29 cellular contexts compared by ENCODE assay signal in genomic region chr12:121508533-121508932, GRCh38.
"Had no signal": no experiment of that assay in that cellular context is flagged by ENCODE, and none has a peak within 500 bp of the region (broad histone marks: within the 10 kb centered on the region; RNA-seq: fewer than 3 reads in every experiment).

No MANE protein-coding gene starts in this region.

- ATAC-seq: activated CD8-positive, alpha-beta memory T cell treated with anti-CD3 and anti-CD28 coated beads, Interleukin-2, amount 10 ng/mL, durations not matched to agents 7 days and 5 days; gastroesophageal sphincter; left cardiac atrium; pancreas; stimulated activated effector memory CD8-positive, alpha-beta T cell treated with anti-CD3 and anti-CD28 coated beads, Interleukin-12 subunit alpha, Interleukin-12 subunit beta, amount 100 ng/mL, for 72 hours; upper lobe of right lung had no signal

- H3K4me1 Mint-ChIP-seq: activated CD4-positive, alpha-beta memory T cell treated with anti-CD3 and anti-CD28 coated beads, Interleukin-2, amount 10 ng/mL, durations not matched to agents 7 days and 5 days; activated CD8-positive, alpha-beta memory T cell treated with anti-CD3 and anti-CD28 coated beads, Interleukin-2, amount 10 ng/mL, durations not matched to agents 7 days and 5 days had no signal

- H3K27ac Mint-ChIP-seq: activated CD4-positive, alpha-beta memory T cell treated with anti-CD3 and anti-CD28 coated beads, Interleukin-2, amount 10 ng/mL, durations not matched to agents 7 days and 5 days; activated CD4-positive, alpha-beta T cell treated with anti-CD3 and anti-CD28 coated beads, Interleukin-2, amount 10 ng/mL, durations not matched to agents 24 days and 14 days; activated CD8-positive, alpha-beta memory T cell treated with anti-CD3 and anti-CD28 coated beads, Interleukin-2, amount 10 ng/mL, durations not matched to agents 7 days and 5 days; mesothelial cell of epicardium; stimulated activated effector memory CD8-positive, alpha-beta T cell treated with anti-CD3 and anti-CD28 coated beads, Interleukin-12 subunit alpha, Interleukin-12 subunit beta, amount 100 ng/mL, for 72 hours; stimulated activated naive CD8-positive, alpha-beta T cell treated with anti-CD3 and anti-CD28 coated beads, Interleukin-15, Interleukin-2, amounts not matched to agents 100 ng/mL and 50 ng/mL, for 24 hours; T-helper 1 cell treated with Interleukin-12 subunit alpha and Interleukin-12 subunit beta and Interleukin-4 antibody, amounts not matched to agents 30 μg/mL and 1 μg/mL, for 36 hours had no signal

- H3K27me3 Mint-ChIP-seq: activated CD4-positive, alpha-beta memory T cell treated with anti-CD3 and anti-CD28 coated beads, Interleukin-2, amount 10 ng/mL, durations not matched to agents 7 days and 5 days; activated CD4-positive, alpha-beta T cell treated with anti-CD3 and anti-CD28 coated beads, Interleukin-2, amount 10 ng/mL, durations not matched to agents 24 days and 14 days; activated CD8-positive, alpha-beta memory T cell treated with anti-CD3 and anti-CD28 coated beads, Interleukin-2, amount 10 ng/mL, durations not matched to agents 7 days and 5 days; naive B cell; stimulated activated naive CD8-positive, alpha-beta T cell treated with anti-CD3 and anti-CD28 coated beads, Interleukin-15, Interleukin-2, amounts not matched to agents 100 ng/mL and 50 ng/mL, for 24 hours had no signal

- H3K9me3 ChIP-seq: gastroesophageal sphincter, pancreas, prostate gland, sigmoid colon, thyroid gland, upper lobe of right lung had no signal

- H3K9me3 Mint-ChIP-seq: activated CD4-positive, alpha-beta memory T cell treated with anti-CD3 and anti-CD28 coated beads, Interleukin-2, amount 10 ng/mL, durations not matched to agents 7 days and 5 days; activated CD4-positive, alpha-beta T cell treated with anti-CD3 and anti-CD28 coated beads, Interleukin-2, amount 10 ng/mL, durations not matched to agents 24 days and 14 days; mesothelial cell of epicardium; naive B cell; stimulated activated effector memory CD8-positive, alpha-beta T cell treated with anti-CD3 and anti-CD28 coated beads, Interleukin-12 subunit alpha, Interleukin-12 subunit beta, amount 100 ng/mL, for 72 hours; stimulated activated naive CD8-positive, alpha-beta T cell treated with anti-CD3 and anti-CD28 coated beads, Interleukin-15, Interleukin-2, amounts not matched to agents 100 ng/mL and 50 ng/mL, for 24 hours; T-helper 1 cell treated with Interleukin-12 subunit alpha and Interleukin-12 subunit beta and Interleukin-4 antibody, amounts not matched to agents 30 μg/mL and 1 μg/mL, for 36 hours had no signal

- H3K36me3 ChIP-seq: brain microvascular endothelial cell, prostate gland had no signal

- H3K4me3 Mint-ChIP-seq: activated CD4-positive, alpha-beta memory T cell treated with anti-CD3 and anti-CD28 coated beads, Interleukin-2, amount 10 ng/mL, durations not matched to agents 7 days and 5 days; activated CD4-positive, alpha-beta T cell treated with anti-CD3 and anti-CD28 coated beads, Interleukin-2, amount 10 ng/mL, durations not matched to agents 24 days and 14 days; activated CD8-positive, alpha-beta memory T cell treated with anti-CD3 and anti-CD28 coated beads, Interleukin-2, amount 10 ng/mL, durations not matched to agents 7 days and 5 days; mesothelial cell of epicardium; stimulated activated effector memory CD8-positive, alpha-beta T cell treated with anti-CD3 and anti-CD28 coated beads, Interleukin-12 subunit alpha, Interleukin-12 subunit beta, amount 100 ng/mL, for 72 hours; stimulated activated naive CD8-positive, alpha-beta T cell treated with anti-CD3 and anti-CD28 coated beads, Interleukin-15, Interleukin-2, amounts not matched to agents 100 ng/mL and 50 ng/mL, for 24 hours; T-helper 1 cell treated with Interleukin-12 subunit alpha and Interleukin-12 subunit beta and Interleukin-4 antibody, amounts not matched to agents 30 μg/mL and 1 μg/mL, for 36 hours had no signal

- H3K4me3 ChIP-seq: gastroesophageal sphincter, hepatocyte, pancreas, prostate gland, sigmoid colon, thyroid gland, upper lobe of right lung had no signal

- H3K27ac ChIP-seq: brain microvascular endothelial cell, gastroesophageal sphincter, hepatocyte, pancreas, prostate gland, sigmoid colon, thyroid gland, upper lobe of right lung, WERI-Rb-1 had no signal

- DNase-seq: activated CD4-positive, alpha-beta memory T cell treated with anti-CD3 and anti-CD28 coated beads, Interleukin-2, amount 10 ng/mL, durations not matched to agents 7 days and 5 days; activated CD4-positive, alpha-beta T cell treated with anti-CD3 and anti-CD28 coated beads, Interleukin-2, amount 10 ng/mL, durations not matched to agents 24 days and 14 days; activated CD4-positive, CD25-positive, alpha-beta regulatory T cell treated with anti-CD3 and anti-CD28 coated beads, Interleukin-2, amount 50 U/mL, for 72 hours; activated CD8-positive, alpha-beta memory T cell treated with anti-CD3 and anti-CD28 coated beads, Interleukin-2, amount 10 ng/mL, durations not matched to agents 7 days and 5 days; activated effector memory CD4-positive, alpha-beta T cell treated with Interleukin-2 at 50 U/mL for 16 hours; activated naive CD4-positive, alpha-beta T cell treated with Interleukin-2 at 50 U/mL for 16 hours; amniotic stem cell; brain microvascular endothelial cell; caudate nucleus; left cardiac atrium; mammary epithelial cell; naive B cell; nucleus accumbens; pancreas; retina; sigmoid colon; small intestine; stimulated activated CD4-positive, alpha-beta T cell treated with anti-CD3 and anti-CD28 coated beads, Interleukin-4, amount 100 ng/mL, for 24 hours; T1000; thyroid gland; upper lobe of right lung; WERI-Rb-1 had no signal

- H3K4me1 ChIP-seq: gastroesophageal sphincter, pancreas, prostate gland, sigmoid colon, thyroid gland, upper lobe of right lung had no signal
